ENCODE assay signal across 12 cellular contexts in the genomic region with DNA sequence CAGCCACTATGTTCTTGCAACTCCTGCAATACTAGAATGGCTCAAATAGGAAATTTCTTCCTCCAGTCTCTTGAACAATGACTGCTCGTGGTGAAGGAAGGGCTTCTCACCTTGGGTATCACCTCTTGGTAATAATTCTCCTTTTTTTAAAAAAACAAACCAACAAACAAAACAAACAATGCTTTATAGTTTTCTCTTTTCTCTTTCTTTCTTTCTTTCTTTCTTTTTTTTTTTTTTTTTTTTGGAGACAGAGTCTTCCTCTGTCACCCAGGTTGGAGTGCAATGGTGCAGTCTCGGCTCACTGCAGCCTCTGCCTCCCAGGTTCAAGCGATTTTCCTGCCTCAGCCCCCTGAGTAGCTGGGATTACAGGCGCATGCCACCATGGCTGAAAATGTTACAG. TPM values are rescaled to one million over a fixed set of nuclear protein-coding genes. Genes with fewer than 3 reads are reported as not detected.
DNase-seq lines count a peak whose midpoint lies in the region; ATAC-seq and TF ChIP-seq lines count a peak whose summit lies in the region.
"Not testable (repeated sequence)": the region's sequence is repeated elsewhere in the genome, so short reads cannot be mapped to it uniquely, and the experiment has no call there.
"Had no signal": no experiment of that assay in that cellular context is flagged by ENCODE, and none has a peak within 500 bp of the region (broad histone marks: within the 10 kb centered on the region; RNA-seq: fewer than 3 reads in every experiment).

No MANE protein-coding gene starts in this region.

- H3K4me1 ChIP-seq in ACC112 (ENCODE audit: control insufficient read depth, insufficient read depth, low read length, unreplicated experiment) (peaks cover 20% of the 10 kb centered on the region), KMS-11 (ENCODE audit: low read depth, poor library complexity, severe bottlenecking) (peaks cover 27% of the 10 kb centered on the region), iPS-20b (ENCODE audit: insufficient read depth, low read length) (peaks cover 11% of the 10 kb centered on the region; the same call in 1 of the 2 replicates), neutrophil (ENCODE audit: control insufficient read depth in 1 of 2, insufficient read depth in 1 of 2, low read depth in 1 of 2, low read length in 1 of 2) (peaks cover 20 to 28% of the 10 kb centered on the region in 2 experiments)

- not testable (repeated sequence) for H3K9ac ChIP-seq in KMS-11; iPS-20b (ENCODE audit: low read depth, low read length)

- intact Hi-C loops in activated B cell treated with CpG ODN at 0.5 μM for 24 hours (cut with micrococcal nuclease): loop anchor here (5.0 to 10.0 kb wide), 2 partner anchors 538 to 1414 kb away; a partner anchor contains a TSS

- not testable (repeated sequence) for ATAC-seq in activated B cell treated with CpG ODN at 0.5 μM for 24 hours (ENCODE audit: low read depth); activated naive CD8-positive, alpha-beta T cell treated with anti-CD3 and anti-CD28 coated beads, Interleukin-2, amount 10 ng/mL, durations not matched to agents 7 days and 5 days (ENCODE audit: low read depth)

- H3K27me3 Mint-ChIP-seq in activated B cell treated with CpG ODN at 0.5 μM for 24 hours; activated naive CD8-positive, alpha-beta T cell treated with anti-CD3 and anti-CD28 coated beads, Interleukin-2, amount 10 ng/mL, durations not matched to agents 7 days and 5 days: not testable (repeated sequence)

- not testable (repeated sequence) for TF ChIP-seq CTCF in KMS-11 (conservative IDR thresholded peaks at IDR 0.05; ENCODE audit: low read depth, low read length); activated B cell treated with CpG ODN at 0.5 μM for 24 hours (IDR thresholded peaks at IDR 0.05); neutrophil (IDR thresholded peaks at IDR 0.05)

- peak overlapping the region; percentile 41 for H3K4me3 ChIP-seq in ACC112 (ENCODE audit: low read depth, low read length)
- H3K4me3 ChIP-seq in KMS-11 (IDR thresholded peaks at IDR 0.05; ENCODE audit: insufficient read depth, low read depth, low read length); neutrophil (ENCODE audit: low read depth in 1 of 2, low read length in 1 of 2): not testable (repeated sequence)
- peak overlapping the region; percentile 32; the same call in 1 of the 2 replicates for H3K4me3 ChIP-seq in iPS-20b (ENCODE audit: low read length)

- H3K4me3 Mint-ChIP-seq in activated B cell treated with CpG ODN at 0.5 μM for 24 hours: peak overlapping the region; percentile 70
- H3K4me3 Mint-ChIP-seq in activated naive CD8-positive, alpha-beta T cell treated with anti-CD3 and anti-CD28 coated beads, Interleukin-2, amount 10 ng/mL, durations not matched to agents 7 days and 5 days: peak overlapping the region; percentile 82

- H2AFZ ChIP-seq in ACC112 (ENCODE audit: low read length, unreplicated experiment): peak overlapping the region; percentile 85
- peak overlapping the region; percentile 24; the same call in 1 of the 2 replicates for H2AFZ ChIP-seq in KMS-11 (ENCODE audit: low read depth)

- H3K79me2 ChIP-seq in ACC112 (ENCODE audit: control insufficient read depth, insufficient read depth, low read length, unreplicated experiment): not testable (repeated sequence)
- peaks cover 12% of the 10 kb centered on the region for H3K79me2 ChIP-seq in KMS-11 (ENCODE audit: insufficient read depth, low read depth)

- not testable (repeated sequence) for H4K20me1 ChIP-seq in KMS-11 (ENCODE audit: insufficient read depth)

- CTCF ChIA-PET in activated B cell treated with CpG ODN at 0.5 μM for 24 hours (lab: Charles Lee): interaction anchor here (1.5 to 3.5 kb wide), 7 partner anchors 12 to 485 kb away, joined by 3 to 36 read pairs (median 5); no protein-coding TSS in a partner anchor

- not testable (repeated sequence) for DNase-seq in activated B cell treated with CpG ODN at 0.5 μM for 24 hours
- DNase-seq in activated naive CD8-positive, alpha-beta T cell treated with anti-CD3 and anti-CD28 coated beads, Interleukin-2, amount 10 ng/mL, durations not matched to agents 7 days and 5 days: peak; percentile 47

- peaks cover 33% of the 10 kb centered on the region for H3K4me1 Mint-ChIP-seq in activated B cell treated with CpG ODN at 0.5 μM for 24 hours
- peaks cover 34% of the 10 kb centered on the region for H3K4me1 Mint-ChIP-seq in activated naive CD8-positive, alpha-beta T cell treated with anti-CD3 and anti-CD28 coated beads, Interleukin-2, amount 10 ng/mL, durations not matched to agents 7 days and 5 days

- not testable (repeated sequence) for H3K27me3 ChIP-seq in ACC112 (ENCODE audit: insufficient read depth, low read length); KMS-11 (ENCODE audit: insufficient read depth, low read depth); iPS-20b (ENCODE audit: insufficient read depth, low read length); neutrophil

- H3K9me3 Mint-ChIP-seq in activated B cell treated with CpG ODN at 0.5 μM for 24 hours; activated naive CD8-positive, alpha-beta T cell treated with anti-CD3 and anti-CD28 coated beads, Interleukin-2, amount 10 ng/mL, durations not matched to agents 7 days and 5 days: not testable (repeated sequence)

- not testable (repeated sequence) for H3K36me3 Mint-ChIP-seq in activated B cell treated with CpG ODN at 0.5 μM for 24 hours (ENCODE audit: low read depth); activated naive CD8-positive, alpha-beta T cell treated with anti-CD3 and anti-CD28 coated beads, Interleukin-2, amount 10 ng/mL, durations not matched to agents 7 days and 5 days

- peak overlapping the region; percentile 87 for H3K27ac Mint-ChIP-seq in activated B cell treated with CpG ODN at 0.5 μM for 24 hours
- peak overlapping the region; percentile 95 for H3K27ac Mint-ChIP-seq in activated naive CD8-positive, alpha-beta T cell treated with anti-CD3 and anti-CD28 coated beads, Interleukin-2, amount 10 ng/mL, durations not matched to agents 7 days and 5 days

- POLR2A ChIA-PET in activated B cell treated with CpG ODN at 0.5 μM for 24 hours (lab: Charles Lee): interaction anchor here (0.7 kb wide), 1 partner anchor 27 kb away, joined by 4 read pairs; no protein-coding TSS in a partner anchor
- POLR2A ChIA-PET in activated naive CD8-positive, alpha-beta T cell treated with anti-CD3 and anti-CD28 coated beads, Interleukin-2, amount 10 ng/mL, durations not matched to agents 7 days and 5 days (lab: Charles Lee): not testable (repeated sequence)

- not testable (repeated sequence) for H3K27ac ChIP-seq in ACC112 (ENCODE audit: low read depth, low read length); KMS-11; iPS-20b (ENCODE audit: low read length)
- peak overlapping the region; percentile 48 for H3K27ac ChIP-seq in neutrophil

- not testable (repeated sequence) for H3K36me3 ChIP-seq in ACC112 (ENCODE audit: insufficient read depth, low read length); KMS-11 (ENCODE audit: insufficient read depth); iPS-20b (ENCODE audit: insufficient read depth, low read depth, low read length); neutrophil

- H3K9me3 ChIP-seq in iPS-20b (ENCODE audit: insufficient read depth, low read depth, low read length); neutrophil: not testable (repeated sequence)

- H3K4me2 ChIP-seq in KMS-11: not testable (repeated sequence)

RNA-seq across cellular contexts. Expression of a gene that starts 3.7 kb away (rescaled TPM):
- 60.4 and 77.3 TPM in 2 replicates for total RNA-seq in activated B cell treated with CpG ODN at 0.5 μM for 24 hours
- 10 to 100 TPM; 47.5 to 49.1 TPM for total RNA-seq in activated naive CD8-positive, alpha-beta T cell treated with anti-CD3 and anti-CD28 coated beads, Interleukin-2, amount 10 ng/mL, durations not matched to agents 7 days and 5 days

RNA-seq across cellular contexts. Expression of a gene that starts 39.8 kb away (rescaled TPM):
- not detected in 2 replicates for total RNA-seq in activated B cell treated with CpG ODN at 0.5 μM for 24 hours
- not detected for total RNA-seq in activated naive CD8-positive, alpha-beta T cell treated with anti-CD3 and anti-CD28 coated beads, Interleukin-2, amount 10 ng/mL, durations not matched to agents 7 days and 5 days
- total RNA-seq: esophagus muscularis mucosa, heart left ventricle, kidney, LHCN-M2, mononuclear cell, pulmonary artery endothelial cell had no signal

RNA-seq across cellular contexts. Expression of a gene that starts 46.1 kb away (rescaled TPM):
- 40.5 and 41.6 TPM in 2 replicates for total RNA-seq in activated B cell treated with CpG ODN at 0.5 μM for 24 hours
- 10 to 100 TPM; 53.6 to 55.4 TPM for total RNA-seq in activated naive CD8-positive, alpha-beta T cell treated with anti-CD3 and anti-CD28 coated beads, Interleukin-2, amount 10 ng/mL, durations not matched to agents 7 days and 5 days
